In the genomic region with DNA sequence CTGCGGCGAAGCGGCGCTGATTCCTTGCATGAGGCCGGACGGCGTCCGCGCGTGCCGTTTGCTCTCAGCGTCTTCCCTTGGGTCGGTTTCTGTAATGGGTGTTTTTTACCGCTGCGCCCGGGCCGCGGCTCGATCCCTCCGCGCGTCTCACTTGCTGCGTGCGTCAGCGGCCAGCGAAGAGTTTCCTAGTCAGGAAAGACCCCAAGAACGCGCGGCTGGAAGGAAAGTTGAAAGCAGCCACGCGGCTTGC, we compare ENCODE assay signal across 8 cellular contexts.
DNase-seq lines count a peak whose midpoint lies in the region; ATAC-seq, FAIRE-seq and TF ChIP-seq lines count a peak whose summit lies in the region.

No MANE protein-coding gene starts in this region.

- H3K27ac ChIP-seq in SU-DHL-6 (ENCODE audit: low read depth, low read length) (peak overlapping the region; percentile 93), K562 (ENCODE audit: extremely low read depth, low read depth, low read length) (peak overlapping the region; percentile 94), kidney (ENCODE audit: low read depth in 2 of 2, low read length in 2 of 2) (peak overlapping the region; percentile 78 to 80)

- H3K4me1 ChIP-seq in K562 (replicated peaks in 1 of 2; ENCODE audit: control insufficient read depth in 2 of 2, insufficient read depth in 2 of 2, low read length in 2 of 2) (peaks cover 12 to 40% of the 10 kb centered on the region in 2 experiments; a peak in 4 of 5 replicates), kidney (ENCODE audit: control insufficient read depth in 1 of 2, insufficient read depth in 1 of 2, low read depth in 1 of 2, low read length in 2 of 2) (peaks cover 8 to 10% of the 10 kb centered on the region in 2 donors)

- TF ChIP-seq EP300 in K562 (IDR thresholded peaks at IDR 0.05; ENCODE audit: low read length), result no peak

- POLR2A ChIA-PET in K562 (lab: Yijun Ruan, JAX), result interaction anchor here (0.6 to 5.4 kb wide), 17 partner anchors 9 to 619 kb away, joined by 3 to 54 read pairs (median 6); no protein-coding TSS in a partner anchor

- H3K27me3 ChIP-seq in SU-DHL-6 (ENCODE audit: low read length) (no peaks in the 10 kb centered on the region), K562 (ENCODE audit: control insufficient read depth in 2 of 2, insufficient read depth in 2 of 2, low read length in 2 of 2) (no peaks in the 10 kb centered on the region)

- peak; percentile 2 for ATAC-seq in HG03520 (IDR thresholded peaks at IDR 0.05; ENCODE audit: unreplicated experiment)
- ATAC-seq in K562, result no peak

- H3K9ac ChIP-seq in SU-DHL-6 (ENCODE audit: low read length) (peak overlapping the region; percentile 82), K562 (ENCODE audit: insufficient read depth in 1 of 2, low read depth in 2 of 2, low read length in 2 of 2) (peak overlapping the region; percentile 89 to 97), kidney (ENCODE audit: low read length in 2 of 2) (peak overlapping the region in 1 of 2 donors; percentile 51)

- TF ChIP-seq RAD21 in K562 (CRISPR knock-in tag; conservative IDR thresholded peaks at IDR 0.05 in 1 of 2, IDR thresholded peaks at IDR 0.05 in 1 of 2), result no peak

- intact Hi-C loops in K562 (cut with micrococcal nuclease), result loop anchor here (2.0 to 5.0 kb wide), 5 partner anchors 63 to 512 kb away; no protein-coding TSS in a partner anchor
- intact Hi-C loops in kidney (cut with DNase I), result no loop called here

- peaks cover 8% of the 10 kb centered on the region; the same call in 1 of the 2 replicates for H4K20me1 ChIP-seq in SU-DHL-6 (ENCODE audit: low read depth, low read length)
- peaks cover 16% of the 10 kb centered on the region for H4K20me1 ChIP-seq in K562 (replicated peaks; ENCODE audit: control insufficient read depth, insufficient read depth, low read length)

- H3K4me3 ChIP-seq in SU-DHL-6 (ENCODE audit: insufficient read depth, low read length, poor library complexity, severe bottlenecking), result peak overlapping the region; percentile 73
- peak overlapping the region; percentile 68 for H3K4me3 ChIP-seq in K562
- peak overlapping the region; percentile 57 to 67 for H3K4me3 ChIP-seq in kidney (ENCODE audit: low read length in 2 of 2)

- H3K4me2 ChIP-seq in SU-DHL-6 (ENCODE audit: low read depth, low read length, poor library complexity, severe bottlenecking) (peak overlapping the region; percentile 96), K562 (ENCODE audit: insufficient read depth, low read length) (peak overlapping the region; percentile 83)

- under 1% methylated on average over 29 of the region's 31 CpGs for WGBS in K562 (ENCODE audit: insufficient coverage, low coverage, missing lambda C conversion rate)

- H3K9me2 ChIP-seq in SU-DHL-6 (replicated peaks; ENCODE audit: insufficient read depth, low read length), result no peaks in the 10 kb centered on the region

- in situ Hi-C loops in K562 (cut with MboI), result loop anchor here (5.0 kb wide), 1 partner anchor 138 kb away; no protein-coding TSS in a partner anchor

- H3K9me1 ChIP-seq in K562 (ENCODE audit: control insufficient read depth, insufficient read depth, low read length), result no peaks in the 10 kb centered on the region

- no peak for TF ChIP-seq CTCF in SU-DHL-6 (IDR thresholded peaks at IDR 0.05; ENCODE audit: insufficient read depth, low read length, poor library complexity, severe bottlenecking)
- no peak for TF ChIP-seq CTCF in K562 (IDR thresholded peaks at IDR 0.05 in 2 of 3, conservative IDR thresholded peaks at IDR 0.05 in 1 of 3; ENCODE audit: insufficient read depth in 2 of 3, low read depth in 1 of 3, low read length in 3 of 3)
- TF ChIP-seq CTCF in kidney (IDR thresholded peaks at IDR 0.05; ENCODE audit: borderline replicate concordance, extremely low read depth, insufficient read depth), result no peak

- peak; percentile 72; the same call in 1 of the 2 replicates for TF ChIP-seq POLR2A in K562 (conservative IDR thresholded peaks at IDR 0.05)

- FAIRE-seq in K562 (lab: Jason Lieb, UNC), result no peak
- no peak for FAIRE-seq in kidney (lab: Jason Lieb, UNC)

- H2AFZ ChIP-seq in SU-DHL-6 (ENCODE audit: low read depth, low read length, severe bottlenecking), result no peak overlapping the region
- H2AFZ ChIP-seq in K562 (ENCODE audit: low read depth, low read length), result peak overlapping the region; percentile 83; the same call in 1 of the 2 replicates

- H3K36me3 ChIP-seq in SU-DHL-6 (ENCODE audit: low read length), result no peaks in the 10 kb centered on the region
- 0 out of 3 replicates have a peak, but pooled peaks cover 4% of the 10 kb centered on the region for H3K36me3 ChIP-seq in K562 (ENCODE audit: control insufficient read depth, insufficient read depth, low read length)
- no peaks in the 10 kb centered on the region for H3K36me3 ChIP-seq in kidney (ENCODE audit: control insufficient read depth in 1 of 2, insufficient read depth in 2 of 2, low read length in 2 of 2)

- DNase-seq in NCI-H2029 (lab: John Stamatoyannopoulos, UW) (peak; percentile 64), NCI-H2029 treated with DMSO at 0.1 percent for 48 hours (lab: John Stamatoyannopoulos, UW) (no peak), K562 (ENCODE audit: extremely low read depth in 1 of 4, low spot score in 3 of 4) (peak in 1 of 4 experiments; percentile 70), kidney (peak; percentile 87), KG1 (lab: John Stamatoyannopoulos, UW) (no peak)
- peak; percentile 65 for DNase-seq in stimulated activated CD4-positive, alpha-beta T cell treated with anti-CD3 and anti-CD28 coated beads, Interleukin-4, amount 100 ng/mL, for 1 hour

- peaks cover 41% of the 10 kb centered on the region for H3K79me2 ChIP-seq in SU-DHL-6 (ENCODE audit: insufficient read depth, low read length)
- H3K79me2 ChIP-seq in K562 (ENCODE audit: control insufficient read depth, insufficient read depth, low read length), result peaks cover 51% of the 10 kb centered on the region

- peaks cover 52% of the 10 kb centered on the region for H3F3A ChIP-seq in SU-DHL-6 (ENCODE audit: insufficient read depth)

- BruUV-seq in K562 (replicated peaks; lab: Mats Ljungman, UMichigan), result TSS peak; percentile 74

- CTCF ChIA-PET in K562 (lab: Yijun Ruan, JAX; ENCODE audit: low intra/inter-chr PET ratio), result interaction anchor here (2.9 kb wide), 1 partner anchor 510 kb away, joined by 19 read pairs; no protein-coding TSS in a partner anchor

- no peaks in the 10 kb centered on the region for H3K9me3 ChIP-seq in SU-DHL-6 (ENCODE audit: insufficient read depth, low read length)
- H3K9me3 ChIP-seq in K562 (replicated peaks; ENCODE audit: control insufficient read depth, insufficient read depth, low read depth, low read length), result 0 out of 2 replicates have a peak, but pooled peaks cover 5% of the 10 kb centered on the region
- no peaks in the 10 kb centered on the region for H3K9me3 ChIP-seq in kidney (ENCODE audit: control insufficient read depth in 1 of 2, low read length in 2 of 2)

TF ChIP-seq in K562, 482 proteins besides CTCF, POLR2A, EP300 and RAD21 (continues in another document):
- TF ChIP-seq, protein P1, sequence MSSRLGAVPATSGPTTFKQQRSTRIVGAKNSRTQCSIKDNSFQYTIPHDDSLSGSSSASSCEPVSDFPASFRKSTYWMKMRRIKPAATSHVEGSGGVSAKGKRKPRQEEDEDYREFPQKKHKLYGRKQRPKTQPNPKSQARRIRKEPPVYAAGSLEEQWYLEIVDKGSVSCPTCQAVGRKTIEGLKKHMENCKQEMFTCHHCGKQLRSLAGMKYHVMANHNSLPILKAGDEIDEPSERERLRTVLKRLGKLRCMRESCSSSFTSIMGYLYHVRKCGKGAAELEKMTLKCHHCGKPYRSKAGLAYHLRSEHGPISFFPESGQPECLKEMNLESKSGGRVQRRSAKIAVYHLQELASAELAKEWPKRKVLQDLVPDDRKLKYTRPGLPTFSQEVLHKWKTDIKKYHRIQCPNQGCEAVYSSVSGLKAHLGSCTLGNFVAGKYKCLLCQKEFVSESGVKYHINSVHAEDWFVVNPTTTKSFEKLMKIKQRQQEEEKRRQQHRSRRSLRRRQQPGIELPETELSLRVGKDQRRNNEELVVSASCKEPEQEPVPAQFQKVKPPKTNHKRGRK (tag; IDR thresholded peaks at IDR 0.05), result no peak
- no peak for TF ChIP-seq EWSR1 (IDR thresholded peaks at IDR 0.05; ENCODE audit: borderline replicate concordance, low read depth, partially characterized antibody)
- TF ChIP-seq HNRNPUL1 (IDR thresholded peaks at IDR 0.05; ENCODE audit: low read length), result no peak
- TF ChIP-seq NR3C1 (CRISPR knock-in tag; IDR thresholded peaks at IDR 0.05), result 0 out of 2 replicates have a peak, but pooled peaks have one; percentile 61
- peak; percentile 52; the same call in 1 of the 2 replicates for TF ChIP-seq ELF1 (tag; IDR thresholded peaks at IDR 0.05)
- no peak for TF ChIP-seq FOSL1 (tag; conservative IDR thresholded peaks at IDR 0.05)
- peak; percentile 28 for TF ChIP-seq RBBP5 (IDR thresholded peaks at IDR 0.05; ENCODE audit: borderline replicate concordance, insufficient read depth, low read length, poor library complexity, severe bottlenecking)
- 0 out of 2 replicates have a peak, but pooled peaks have one; percentile 72 for TF ChIP-seq ZNF644 (tag; IDR thresholded peaks at IDR 0.05; ENCODE audit: low read depth)
- no peak for TF ChIP-seq ZNF224 (CRISPR knock-in tag; IDR thresholded peaks at IDR 0.05)
- TF ChIP-seq PTBP1 (IDR thresholded peaks at IDR 0.05; ENCODE audit: low read depth, low read length), result 0 out of 2 replicates have a peak, but pooled peaks have one; percentile 20
- no peak for TF ChIP-seq ZC3H8 (IDR thresholded peaks at IDR 0.05)
- TF ChIP-seq ZNF23 (CRISPR knock-in tag; IDR thresholded peaks at IDR 0.05), result no peak
- no peak for TF ChIP-seq ZNF134 (CRISPR knock-in tag; conservative IDR thresholded peaks at IDR 0.05)
- 0 out of 2 replicates have a peak, but pooled peaks have one; percentile 77 for TF ChIP-seq FOXK1 (CRISPR knock-in tag; IDR thresholded peaks at IDR 0.05; ENCODE audit: borderline replicate concordance)
- TF ChIP-seq PHF8 (IDR thresholded peaks at IDR 0.05; ENCODE audit: borderline replicate concordance, low read length), result peak; percentile 67; the same call in 1 of the 2 replicates
- TF ChIP-seq BACH1 (tag; IDR thresholded peaks at IDR 0.05), result no peak
- 0 out of 2 replicates have a peak, but pooled peaks have one; percentile 28 for TF ChIP-seq RUNX1 (IDR thresholded peaks at IDR 0.05; ENCODE audit: low read depth)
- TF ChIP-seq NEUROD1 (IDR thresholded peaks at IDR 0.05; ENCODE audit: borderline replicate concordance, low read depth, low read length, partially characterized antibody), result no peak
- TF ChIP-seq ZNF232 (CRISPR knock-in tag; IDR thresholded peaks at IDR 0.05), result 0 out of 2 replicates have a peak, but pooled peaks have one; percentile 18
- no peak; the same call in 1 of the 2 replicates for TF ChIP-seq NR1H2 (CRISPR knock-in tag; IDR thresholded peaks at IDR 0.05)
- no peak for TF ChIP-seq KLF1 (tag; IDR thresholded peaks at IDR 0.05)
- TF ChIP-seq FOXA3 (CRISPR knock-in tag; conservative IDR thresholded peaks at IDR 0.05 in 1 of 2, IDR thresholded peaks at IDR 0.05 in 1 of 2), result 0 out of 4 replicates have a peak, but pooled peaks of 1 of the 2 experiments have one; percentile 63

Comparison
In these comparisons a context has a peak if more than half of its experiments do, and no peak if none do; other contexts are left out.
1. DNase-seq: peak in NCI-H2029 (single experiment), kidney (single experiment) and stimulated activated CD4-positive, alpha-beta T cell treated with anti-CD3 and anti-CD28 coated beads, Interleukin-4, amount 100 ng/mL, for 1 hour (single experiment); none in NCI-H2029 treated with DMSO at 0.1 percent for 48 hours (single experiment) and KG1 (single experiment).
2. Peak in every context shown above with its lines, with median percentiles within 50 percentile points of each other: H3K27ac ChIP-seq and H3K4me3 ChIP-seq.